30 cellular contexts compared by ENCODE assay signal in genomic region chr7:138429577-138430250, GRCh38. TPM values are rescaled to one million over a fixed set of nuclear protein-coding genes. Genes with fewer than 3 reads are reported as not detected.
DNase-seq lines count a peak whose midpoint lies in the region; ATAC-seq and TF ChIP-seq lines count a peak whose summit lies in the region.
"Had no signal": no experiment of that assay in that cellular context is flagged by ENCODE, and none has a peak within 500 bp of the region (broad histone marks: within the 10 kb centered on the region; RNA-seq: fewer than 3 reads in every experiment).

No MANE protein-coding gene starts in this region.

- H3K27ac Mint-ChIP-seq in endothelial cell (ENCODE audit: unreplicated experiment): no peak overlapping the region
- H3K27ac Mint-ChIP-seq: activated naive CD8-positive, alpha-beta T cell treated with anti-CD3 and anti-CD28 coated beads, Interleukin-2, amount 50 U/mL, for 24 hours; HFFc6; immature natural killer cell; natural killer cell; stimulated activated effector memory CD8-positive, alpha-beta T cell treated with anti-CD3 and anti-CD28 coated beads, Interleukin-12 subunit alpha, Interleukin-12 subunit beta, amount 100 ng/mL, for 72 hours; T-cell had no signal

- H3K4me1 ChIP-seq in BLaER1 (no peaks in the 10 kb centered on the region), HCT116 (ENCODE audit: control insufficient read depth in 1 of 2, insufficient read depth in 2 of 2, low read length in 2 of 2) (no peaks in the 10 kb centered on the region)
- H3K4me1 ChIP-seq: body of pancreas, foreskin keratinocyte, left ventricle myocardium inferior had no signal

- H4K20me1 ChIP-seq in BLaER1 (no peaks in the 10 kb centered on the region), HCT116 (ENCODE audit: insufficient read depth) (no peaks in the 10 kb centered on the region)

- no peaks in the 10 kb centered on the region for H3K4me1 Mint-ChIP-seq in endothelial cell (ENCODE audit: unreplicated experiment)
- H3K4me1 Mint-ChIP-seq: activated naive CD8-positive, alpha-beta T cell treated with anti-CD3 and anti-CD28 coated beads, Interleukin-2, amount 50 U/mL, for 24 hours; immature natural killer cell; natural killer cell; stimulated activated effector memory CD8-positive, alpha-beta T cell treated with anti-CD3 and anti-CD28 coated beads, Interleukin-12 subunit alpha, Interleukin-12 subunit beta, amount 100 ng/mL, for 72 hours; T-cell had no signal

- no peak for TF ChIP-seq RAD21 in HCT116 (IDR thresholded peaks at IDR 0.05; ENCODE audit: low read depth)

- H3K27me3 ChIP-seq in BLaER1 (no peaks in the 10 kb centered on the region), HCT116 (ENCODE audit: insufficient read depth, low read length) (no peaks in the 10 kb centered on the region)
- H3K27me3 ChIP-seq: body of pancreas, foreskin keratinocyte had no signal

- peaks cover 28% of the 10 kb centered on the region for H3K36me3 Mint-ChIP-seq in endothelial cell (ENCODE audit: low read depth, unreplicated experiment)
- H3K36me3 Mint-ChIP-seq: immature natural killer cell; stimulated activated effector memory CD8-positive, alpha-beta T cell treated with anti-CD3 and anti-CD28 coated beads, Interleukin-12 subunit alpha, Interleukin-12 subunit beta, amount 100 ng/mL, for 72 hours; T-cell had no signal

- TF ChIP-seq POLR2A in HCT116 (IDR thresholded peaks at IDR 0.05; ENCODE audit: borderline replicate concordance, extremely low read depth, insufficient read depth, insufficient read length) (no peak), lower leg skin (IDR thresholded peaks at IDR 0.05) (no peak)

- H3K9ac ChIP-seq in BLaER1 (no peak overlapping the region), HCT116 (ENCODE audit: low read length) (no peak overlapping the region)
- H3K9ac ChIP-seq: KMS-11 had no signal

- H3K4me3 ChIP-seq in BLaER1: peak overlapping the region; percentile 33; the same call in 1 of the 2 replicates
- no peak overlapping the region for H3K4me3 ChIP-seq in HCT116 (replicated peaks in 1 of 2; ENCODE audit: low read depth in 1 of 2, low read length in 2 of 2)
- H3K4me3 ChIP-seq in lower leg skin (ENCODE audit: low read depth, poor library complexity, severe bottlenecking): no peak overlapping the region
- H3K4me3 ChIP-seq: body of pancreas, left ventricle myocardium inferior, PC-9 had no signal

- H3K4me3 Mint-ChIP-seq in endothelial cell (ENCODE audit: unreplicated experiment): peak overlapping the region; percentile 65
- H3K4me3 Mint-ChIP-seq: activated naive CD8-positive, alpha-beta T cell treated with anti-CD3 and anti-CD28 coated beads, Interleukin-2, amount 50 U/mL, for 24 hours; HFFc6; immature natural killer cell; natural killer cell; stimulated activated effector memory CD8-positive, alpha-beta T cell treated with anti-CD3 and anti-CD28 coated beads, Interleukin-12 subunit alpha, Interleukin-12 subunit beta, amount 100 ng/mL, for 72 hours; T-cell had no signal

- WGBS in lower leg skin, 2 donors: 88 to 89% methylated on average over 5 of the region's 5 CpGs

- no peaks in the 10 kb centered on the region for H3K9me2 ChIP-seq in HCT116 (ENCODE audit: insufficient read depth)

- CTCF ChIA-PET in HCT116 (lab: Charles Lee): no interaction called here

- RAD21 ChIA-PET in HCT116 (lab: Charles Lee; ENCODE audit: low non-redundant PET in 1 of 2, low total read pairs in 2 of 2, uncharacterized antibody in 2 of 2, unreplicated experiment in 2 of 2): no interaction called here

- DNase-seq in HCT116 (ENCODE audit: low read depth, low spot score) (no peak), OCI-M1 (lab: John Stamatoyannopoulos, UW) (peak; percentile 13), endothelial cell (ENCODE audit: low spot score) (no peak), T-helper 2 cell (no peak), lower leg skin (ENCODE audit: low spot score in 2 of 2) (no peak), NCI-H748 treated with DMSO at 0.1 percent for 48 hours (lab: John Stamatoyannopoulos, UW) (no peak)
- DNase-seq: ACHN; activated CD4-positive, CD25-positive, alpha-beta regulatory T cell treated with anti-CD3 and anti-CD28 coated beads, Interleukin-2, amount 50 U/mL, for 72 hours; activated gamma-delta T cell treated with Interleukin-2 at 50 U/mL for 16 hours; activated naive CD8-positive, alpha-beta T cell treated with anti-CD3 and anti-CD28 coated beads, Interleukin-2, amount 50 U/mL, for 24 hours; body of pancreas; effector CD4-positive, alpha-beta T cell; HFFc6; hippocampal formation; immature natural killer cell; left ventricle myocardium inferior; natural killer cell; NCI-H1092; NCI-H1930; NCI-H226; NCI-H774; SHP77; T-cell had no signal

- peaks cover 34% of the 10 kb centered on the region for H3K9me3 Mint-ChIP-seq in endothelial cell (ENCODE audit: unreplicated experiment)

- POLR2A ChIA-PET in HCT116 (lab: Charles Lee): no interaction called here

- no peaks in the 10 kb centered on the region for H3K79me2 ChIP-seq in HCT116 (ENCODE audit: insufficient read depth, low read length)

- intact Hi-C loops in HCT116 (cut with micrococcal nuclease): no loop called here
- intact Hi-C loops in lower leg skin (cut with DNase I; ENCODE audit: low total_unique reads): no loop called here

- H3K9me3 ChIP-seq in BLaER1 (peaks cover 55% of the 10 kb centered on the region), HCT116 (ENCODE audit: control insufficient read depth in 1 of 2, insufficient read depth in 1 of 2, low read depth in 1 of 2, low read length in 2 of 2) (peaks cover 0 to 18% of the 10 kb centered on the region in 2 experiments; a peak in 2 of 4 replicates)

- TF ChIP-seq CTCF in HCT116 (IDR thresholded peaks at IDR 0.05 in 2 of 3, conservative IDR thresholded peaks at IDR 0.05 in 1 of 3; ENCODE audit: borderline replicate concordance in 1 of 3, insufficient read depth in 1 of 3, low read depth in 2 of 3, low read length in 2 of 3): no peak
- TF ChIP-seq CTCF in endothelial cell (IDR thresholded peaks at IDR 0.05; ENCODE audit: unreplicated experiment): no peak
- no peak for TF ChIP-seq CTCF in lower leg skin (IDR thresholded peaks at IDR 0.05)

- no TSS peak for BruUV-seq in HCT116 (replicated peaks; lab: Mats Ljungman, UMichigan)

- no peak overlapping the region for H2AFZ ChIP-seq in HCT116 (ENCODE audit: low read depth, low read length, poor library complexity, severe bottlenecking)
- H2AFZ ChIP-seq: PC-9 had no signal

- peaks cover 10% of the 10 kb centered on the region for H3K27me3 Mint-ChIP-seq in endothelial cell (ENCODE audit: unreplicated experiment)
- H3K27me3 Mint-ChIP-seq: activated naive CD8-positive, alpha-beta T cell treated with anti-CD3 and anti-CD28 coated beads, Interleukin-2, amount 50 U/mL, for 24 hours had no signal

- no peak overlapping the region for H3K4me2 ChIP-seq in BLaER1
- H3K4me2 ChIP-seq in HCT116 (ENCODE audit: low read length): no peak overlapping the region
- H3K4me2 ChIP-seq: KMS-11, PC-9 had no signal

- ATAC-seq in HCT116: no peak
- ATAC-seq in HG03432 (IDR thresholded peaks at IDR 0.05; ENCODE audit: unreplicated experiment): no peak
- ATAC-seq: activated naive CD8-positive, alpha-beta T cell treated with anti-CD3 and anti-CD28 coated beads, Interleukin-2, amount 50 U/mL, for 24 hours; body of pancreas; foreskin keratinocyte; natural killer cell; stimulated activated effector memory CD8-positive, alpha-beta T cell treated with anti-CD3 and anti-CD28 coated beads, Interleukin-12 subunit alpha, Interleukin-12 subunit beta, amount 100 ng/mL, for 72 hours; T-cell had no signal

- H3K27ac ChIP-seq in BLaER1 (no peak overlapping the region), HCT116 (ENCODE audit: low read depth, low read length) (no peak overlapping the region)
- H3K27ac ChIP-seq: body of pancreas, C4-2B, foreskin keratinocyte, KMS-11, left ventricle myocardium inferior, PC-9 had no signal

- H3K36me3 ChIP-seq in BLaER1 (peaks cover 7% of the 10 kb centered on the region; the same call in 1 of the 2 replicates), HCT116 (ENCODE audit: control insufficient read depth in 1 of 2, insufficient read depth in 2 of 2, low read length in 2 of 2) (no peaks in the 10 kb centered on the region)
- H3K36me3 ChIP-seq: left ventricle myocardium inferior had no signal

TF ChIP-seq in HCT116, 20 proteins besides CTCF, POLR2A, EP300 and RAD21:
- TF ChIP-seq YY1 (IDR thresholded peaks at IDR 0.05; ENCODE audit: extremely low read depth, insufficient replicate concordance, low read depth, low read length) (no peak), CBX3 (IDR thresholded peaks at IDR 0.05; ENCODE audit: low read depth) (peak; percentile 88)
TF ChIP-seq in HCT116: peak in this region for 1.

RNA-seq across cellular contexts. Expression of gene TRIM24, which starts 30.3 kb away (rescaled TPM):
- total RNA-seq in HCT116 (2021; ENCODE audit: unreplicated experiment): 12.8 TPM
- 5.7 and 8.3 TPM in 2 replicates for polyA plus RNA-seq in HCT116 (2012)
- total RNA-seq in endothelial cell (ENCODE audit: unreplicated experiment): 104 TPM
- total RNA-seq in lower leg skin: 10 to 100 TPM; 13.5 to 21.1 (median 17.7) TPM
